Comparison of ENCODE assay signal across 8 cellular contexts in genomic region chr16:67934306-67935095, GRCh38. TPM values are rescaled to one million over a fixed set of nuclear protein-coding genes. Genes with fewer than 3 reads are reported as not detected.
A peak's percentile ranks its signal among the peaks of the same experiment; 100 is the strongest.
DNase-seq lines count a peak whose midpoint lies in the region; ATAC-seq and TF ChIP-seq lines count a peak whose summit lies in the region.

No MANE protein-coding gene starts in this region.

- peak overlapping the region; percentile 5 for H3K27ac ChIP-seq in OCI-LY1 (ENCODE audit: low read depth, low read length, poor library complexity, severe bottlenecking)
- peak overlapping the region; percentile 38 to 85 for H3K27ac ChIP-seq in ovary

- DNase-seq in EH (ENCODE audit: low read depth) = peak; percentile 30
- no peak for DNase-seq in epithelial cell of proximal tubule (ENCODE audit: low read depth)
- DNase-seq in ovary = peak in 2 of 5 donors; percentile 46 to 59
- DNase-seq in NCI-H187 treated with DMSO at 0.1 percent for 48 hours (lab: John Stamatoyannopoulos, UW) = no peak
- DNase-seq in CD1c-positive myeloid dendritic cell (ENCODE audit: extremely low spot score) = no peak

- H3K27me3 ChIP-seq in OCI-LY1 (ENCODE audit: insufficient read depth, low read length) (no peaks in the 10 kb centered on the region), ovary (no peaks in the 10 kb centered on the region)

- WGBS in ovary, 3 donors = 22 to 37% (median 27%) methylated on average over 13 of the region's 13 CpGs

- peak; percentile 4 for TF ChIP-seq POLR2A in ovary (IDR thresholded peaks at IDR 0.05)

- H3K36me3 ChIP-seq in OCI-LY1 (ENCODE audit: insufficient read depth, low read length) = peaks cover 27% of the 10 kb centered on the region; the same call in 1 of the 2 replicates
- no peaks in the 10 kb centered on the region for H3K36me3 ChIP-seq in ovary

- TF ChIP-seq CTCF in OCI-LY1 (IDR thresholded peaks at IDR 0.05; ENCODE audit: low read length) = no peak
- no peak for TF ChIP-seq CTCF in epithelial cell of proximal tubule (conservative IDR thresholded peaks at IDR 0.05; ENCODE audit: low read depth, low read length)
- no peak for TF ChIP-seq CTCF in ovary (IDR thresholded peaks at IDR 0.05)

- peaks cover 28% of the 10 kb centered on the region for H3K4me1 ChIP-seq in OCI-LY1 (ENCODE audit: insufficient read depth, low read length, severe bottlenecking)
- peaks cover 11% of the 10 kb centered on the region for H3K4me1 ChIP-seq in ovary (ENCODE audit: insufficient read depth)

- H3K4me3 ChIP-seq in OCI-LY1 (ENCODE audit: low read depth, low read length, poor library complexity, severe bottlenecking) (peak overlapping the region; percentile 95), epithelial cell of proximal tubule (ENCODE audit: low read depth, low read length) (peak overlapping the region; percentile 77), ovary (peak overlapping the region; percentile 96)

- intact Hi-C loops in ovary (cut with DNase I) = loop anchor here in 2 of 4 donors (5.0 to 10.0 kb wide), 2 partner anchors 257 to 270 kb away; partner anchors contain the start of genes ACD (in 1 of the 2), C16orf86 (in 1 of the 2), ENKD1 (in 1 of the 2) and PARD6A (in 1 of the 2)

- no peak for TF ChIP-seq EP300 in ovary (IDR thresholded peaks at IDR 0.05)

- no peak overlapping the region for H2AFZ ChIP-seq in OCI-LY1 (ENCODE audit: low read length)

- no peaks in the 10 kb centered on the region for H3K9me2 ChIP-seq in OCI-LY1 (ENCODE audit: low read depth, low read length)

- H3K4me2 ChIP-seq in OCI-LY1 (ENCODE audit: low read length) = peak overlapping the region; percentile 81

- no peaks in the 10 kb centered on the region for H4K20me1 ChIP-seq in OCI-LY1 (ENCODE audit: insufficient read depth, low read length)

- H3K79me2 ChIP-seq in OCI-LY1 (ENCODE audit: insufficient read depth, low read length) = no peaks in the 10 kb centered on the region

- peak overlapping the region; percentile 71 for H3K9ac ChIP-seq in OCI-LY1 (ENCODE audit: low read length)

- H3K9me3 ChIP-seq in OCI-LY1 (ENCODE audit: low read length) (no peaks in the 10 kb centered on the region), ovary (no peaks in the 10 kb centered on the region)

- ATAC-seq in GM21526 (IDR thresholded peaks at IDR 0.05; ENCODE audit: low FRiP score, unreplicated experiment) (no peak), HG02884 (IDR thresholded peaks at IDR 0.05; ENCODE audit: unreplicated experiment) (no peak)

- H3F3A ChIP-seq in OCI-LY1 (ENCODE audit: insufficient read depth, low read length) = no peaks in the 10 kb centered on the region

RNA-seq across cellular contexts. Expression of gene PSMB10, which starts 2.1 kb away (rescaled TPM):
- total RNA-seq in epithelial cell of proximal tubule (54.1 and 58.1 TPM in 2 replicates), ovary (10 to 100 TPM; 26.2 to 64.4 (median 50.8) TPM)
- 10 to 100 TPM in 1 of 2 donors, 1 to 10 TPM in 1; 5.8 to 63.1 TPM for polyA plus RNA-seq in ovary

RNA-seq across cellular contexts. Expression of gene CTRL, which starts 2.8 kb away (rescaled TPM):
- total RNA-seq in epithelial cell of proximal tubule (1.6 and 2.1 TPM in 2 replicates), ovary (1 to 10 TPM; 1.5 to 4.4 (median 2.5) TPM)
- polyA plus RNA-seq in ovary = 1 to 10 TPM in 1 of 2 donors, under 1 TPM in 1; 0.35 to 2.5 TPM

RNA-seq across cellular contexts. Expression of gene LCAT, which starts 9.4 kb away (rescaled TPM):
- total RNA-seq in epithelial cell of proximal tubule (7.5 TPM in 2 replicates), ovary (10 to 100 TPM; 10.5 to 31.2 (median 22.0) TPM)
- 10 to 100 TPM in 1 of 2 donors, 1 to 10 TPM in 1; 7.5 to 15.0 TPM for polyA plus RNA-seq in ovary

RNA-seq across cellular contexts. Expression of gene SLC12A4, which starts 33.9 kb away (rescaled TPM):
- 46.8 and 50.7 TPM in 2 replicates for total RNA-seq in epithelial cell of proximal tubule
- 10 to 100 TPM; 27.7 to 85.6 (median 56.5) TPM for total RNA-seq in ovary
- polyA plus RNA-seq in ovary = 10 to 100 TPM; 29.7 to 48.7 TPM

RNA-seq across cellular contexts. Expression of gene PSKH1, which starts 41.4 kb away (rescaled TPM):
- total RNA-seq in epithelial cell of proximal tubule (6.7 and 8.1 TPM in 2 replicates), ovary (10 to 100 TPM; 13.6 to 38.9 (median 31.6) TPM)
- 10 to 100 TPM in 1 of 2 donors, 1 to 10 TPM in 1; 9.6 to 26.6 TPM for polyA plus RNA-seq in ovary
